In the genomic region with DNA sequence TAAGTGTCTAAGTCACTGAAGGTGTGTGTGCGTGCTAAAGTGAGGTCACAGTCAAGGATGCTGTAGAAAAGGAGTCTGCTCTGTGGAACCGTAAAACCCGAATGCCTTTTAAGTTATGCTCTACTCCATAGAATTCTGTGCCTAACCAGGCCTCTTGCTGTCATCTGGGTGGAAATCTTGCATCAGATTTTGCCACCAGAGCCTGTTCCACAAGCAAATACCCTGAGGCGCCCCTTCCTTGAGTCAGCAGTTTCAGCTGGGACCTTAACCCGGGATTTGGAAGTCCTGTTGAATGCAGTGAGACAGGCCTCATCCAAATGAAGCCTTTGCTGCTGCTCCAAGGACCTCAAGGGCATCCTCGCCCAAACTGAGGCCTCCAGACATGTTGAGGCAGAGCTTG, we compare ENCODE assay signal across 19 cellular contexts.
"Had no signal": no experiment of that assay in that cellular context is flagged by ENCODE, and none has a peak within 500 bp of the region (broad histone marks: within the 10 kb centered on the region; RNA-seq: fewer than 3 reads in every experiment).

No MANE protein-coding gene starts in this region.

- H3K9ac ChIP-seq: parathyroid adenoma had no signal

- H3K79me2 ChIP-seq: parathyroid adenoma had no signal

- H2AFZ ChIP-seq: parathyroid adenoma had no signal

- H3K27ac Mint-ChIP-seq: activated CD8-positive, alpha-beta T cell treated with anti-CD3 and anti-CD28 coated beads for 36 hours; T-helper 1 cell treated with Interleukin-12 subunit alpha and Interleukin-12 subunit beta and Interleukin-4 antibody, amounts not matched to agents 30 μg/mL and 1 μg/mL, for 36 hours had no signal

- H3K27me3 Mint-ChIP-seq: activated CD8-positive, alpha-beta T cell treated with anti-CD3 and anti-CD28 coated beads for 36 hours; naive thymus-derived CD4-positive, alpha-beta T cell had no signal

- FAIRE-seq: islet of Langerhans, urothelium cell line had no signal

- H3K36me3 ChIP-seq: colonic mucosa, gastrocnemius medialis, heart right ventricle, sigmoid colon had no signal

- H3K4me3 Mint-ChIP-seq: activated CD8-positive, alpha-beta T cell treated with anti-CD3 and anti-CD28 coated beads for 36 hours; activated T-cell treated with anti-CD3 and anti-CD28 coated beads, Interleukin-2, amount 50 U/mL, for 4 hours; naive thymus-derived CD4-positive, alpha-beta T cell; T-helper 1 cell treated with Interleukin-12 subunit alpha and Interleukin-12 subunit beta and Interleukin-4 antibody, amounts not matched to agents 30 μg/mL and 1 μg/mL, for 36 hours had no signal

- H3K4me3 ChIP-seq: adrenal gland, colonic mucosa, gastrocnemius medialis, heart right ventricle, mucosa of descending colon, sigmoid colon had no signal

- H3K4me1 ChIP-seq: adrenal gland, colonic mucosa, sigmoid colon had no signal

- H3K9me3 ChIP-seq: adrenal gland, colonic mucosa, gastrocnemius medialis, mucosa of descending colon, sigmoid colon had no signal

- H3K27me3 ChIP-seq: adrenal gland, colonic mucosa, gastrocnemius medialis, heart right ventricle, sigmoid colon had no signal

- ATAC-seq: activated CD8-positive, alpha-beta T cell treated with anti-CD3 and anti-CD28 coated beads for 36 hours; activated T-cell treated with anti-CD3 and anti-CD28 coated beads, Interleukin-2, amount 50 U/mL, for 4 hours; gastrocnemius medialis; heart right ventricle; left lobe of liver; mucosa of descending colon; naive thymus-derived CD4-positive, alpha-beta T cell had no signal

- DNase-seq: activated CD4-positive, alpha-beta T cell treated with anti-CD3 and anti-CD28 coated beads for 4 hours; activated CD8-positive, alpha-beta T cell treated with anti-CD3 and anti-CD28 coated beads for 36 hours; activated effector memory CD4-positive, alpha-beta T cell treated with Interleukin-2 at 50 U/mL for 16 hours; activated naive CD4-positive, alpha-beta T cell treated with anti-CD3 and anti-CD28 coated beads, Interleukin-2, amount 50 U/mL, for 16 hours; activated T-cell treated with anti-CD3 and anti-CD28 coated beads, Interleukin-2, amount 50 U/mL, for 4 hours; adrenal gland; caudate nucleus; colonic mucosa; gastrocnemius medialis; heart right ventricle; mucosa of descending colon; naive thymus-derived CD4-positive, alpha-beta T cell; sigmoid colon; stimulated activated CD4-positive, alpha-beta T cell treated with anti-CD3 and anti-CD28 coated beads, Interleukin-2, amount 100 ng/mL, for 24 hours had no signal

- H3K9me3 Mint-ChIP-seq: activated CD8-positive, alpha-beta T cell treated with anti-CD3 and anti-CD28 coated beads for 36 hours; T-helper 1 cell treated with Interleukin-12 subunit alpha and Interleukin-12 subunit beta and Interleukin-4 antibody, amounts not matched to agents 30 μg/mL and 1 μg/mL, for 36 hours had no signal

- H3K27ac ChIP-seq: adrenal gland, colonic mucosa, gastrocnemius medialis, heart right ventricle, parathyroid adenoma, sigmoid colon had no signal
